Comparison of ENCODE assay signal across 20 cellular contexts in the genomic region with DNA sequence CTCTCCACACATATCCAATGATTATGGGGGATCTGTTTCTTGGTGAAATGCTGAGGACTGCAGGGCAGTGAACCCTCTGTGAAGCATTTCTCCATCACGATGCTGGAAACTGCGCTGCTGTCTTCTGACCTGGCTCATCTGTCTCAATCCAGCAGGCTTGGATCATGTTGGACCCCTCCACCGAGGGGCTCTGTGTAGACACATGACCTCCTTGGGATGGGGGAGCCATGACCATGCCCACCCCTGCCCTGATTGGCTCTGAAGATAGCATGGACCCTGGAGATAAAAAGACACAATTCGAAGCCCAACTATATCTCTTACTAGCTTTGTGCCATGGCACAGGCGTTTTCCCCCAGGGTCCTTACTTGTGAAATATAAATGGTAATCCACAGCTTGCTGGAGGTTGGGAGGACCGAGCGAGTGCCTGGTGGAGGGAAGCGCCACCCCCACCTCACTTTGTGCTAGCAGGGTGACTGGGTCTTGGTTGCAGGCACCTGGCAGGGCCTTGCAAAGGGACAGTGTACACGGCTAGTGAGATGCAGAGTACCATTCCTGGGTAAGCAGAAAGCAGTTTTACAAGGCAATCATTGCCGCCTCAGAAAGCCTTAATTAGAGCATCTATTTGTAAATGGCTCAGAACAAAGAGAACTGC. TPM values are rescaled to one million over a fixed set of nuclear protein-coding genes. Genes with fewer than 3 reads are reported as not detected.
"Had no signal": no experiment of that assay in that cellular context is flagged by ENCODE, and none has a peak within 500 bp of the region (broad histone marks: within the 10 kb centered on the region; RNA-seq: fewer than 3 reads in every experiment).

No MANE protein-coding gene starts in this region.

- DNase-seq: activated CD4-positive, alpha-beta T cell treated with anti-CD3 and anti-CD28 coated beads, Interleukin-2, amount 50 U/mL, for 4 hours; activated gamma-delta T cell treated with Interleukin-2 at 50 U/mL for 16 hours; activated naive CD8-positive, alpha-beta T cell treated with anti-CD3 and anti-CD28 coated beads for 36 hours; activated T-cell treated with anti-CD3 and anti-CD28 coated beads, Interleukin-2, amount 50 U/mL, for 72 hours; cortex of kidney; erythroblast; left ventricle myocardium inferior; mammary epithelial cell; nephron progenitor cell; stimulated activated CD4-positive, alpha-beta T cell treated with anti-CD3 and anti-CD28 coated beads, Interleukin-2, amount 100 ng/mL, for 48 hours; transverse colon had no signal

- H3K27ac ChIP-seq: left ventricle myocardium inferior, prostate gland, right atrium auricular region, suprapubic skin, transverse colon had no signal

- H3K4me3 ChIP-seq: left ventricle myocardium inferior, prostate gland, right atrium auricular region, suprapubic skin, transverse colon had no signal

- ATAC-seq: activated T-cell treated with anti-CD3 and anti-CD28 coated beads, Interleukin-2, amount 50 U/mL, for 72 hours had no signal

RNA-seq across cellular contexts. Expression of a gene that starts 2.3 kb away (rescaled TPM):
- total RNA-seq: activated CD8-positive, alpha-beta memory T cell treated with anti-CD3 and anti-CD28 coated beads for 36 hours; activated naive CD8-positive, alpha-beta T cell treated with anti-CD3 and anti-CD28 coated beads for 36 hours; activated T-cell treated with anti-CD3 and anti-CD28 coated beads, Interleukin-2, amount 50 U/mL, for 72 hours; frontal cortex; kidney epithelial cell; left ventricle myocardium inferior; myocyte; omental fat pad; right atrium auricular region; skeletal muscle tissue; transverse colon had no signal

RNA-seq across cellular contexts. Expression of a gene that starts 32.2 kb away (rescaled TPM):
- total RNA-seq: activated CD8-positive, alpha-beta memory T cell treated with anti-CD3 and anti-CD28 coated beads for 36 hours; activated naive CD8-positive, alpha-beta T cell treated with anti-CD3 and anti-CD28 coated beads for 36 hours; activated T-cell treated with anti-CD3 and anti-CD28 coated beads, Interleukin-2, amount 50 U/mL, for 72 hours; frontal cortex; left ventricle myocardium inferior; omental fat pad; right atrium auricular region; skeletal muscle tissue; transverse colon had no signal

RNA-seq across cellular contexts. Expression of a gene that starts 43.7 kb away (rescaled TPM):
- total RNA-seq: activated CD8-positive, alpha-beta memory T cell treated with anti-CD3 and anti-CD28 coated beads for 36 hours; activated naive CD8-positive, alpha-beta T cell treated with anti-CD3 and anti-CD28 coated beads for 36 hours; activated T-cell treated with anti-CD3 and anti-CD28 coated beads, Interleukin-2, amount 50 U/mL, for 72 hours; frontal cortex; kidney epithelial cell; left ventricle myocardium inferior; mammary epithelial cell; myocyte; omental fat pad; prostate gland; right atrium auricular region; transverse colon had no signal

RNA-seq across cellular contexts. Expression of a gene that starts 49.1 kb away (rescaled TPM):
- total RNA-seq: activated CD8-positive, alpha-beta memory T cell treated with anti-CD3 and anti-CD28 coated beads for 36 hours; activated naive CD8-positive, alpha-beta T cell treated with anti-CD3 and anti-CD28 coated beads for 36 hours; left ventricle myocardium inferior; right atrium auricular region had no signal
